In the genomic region with DNA sequence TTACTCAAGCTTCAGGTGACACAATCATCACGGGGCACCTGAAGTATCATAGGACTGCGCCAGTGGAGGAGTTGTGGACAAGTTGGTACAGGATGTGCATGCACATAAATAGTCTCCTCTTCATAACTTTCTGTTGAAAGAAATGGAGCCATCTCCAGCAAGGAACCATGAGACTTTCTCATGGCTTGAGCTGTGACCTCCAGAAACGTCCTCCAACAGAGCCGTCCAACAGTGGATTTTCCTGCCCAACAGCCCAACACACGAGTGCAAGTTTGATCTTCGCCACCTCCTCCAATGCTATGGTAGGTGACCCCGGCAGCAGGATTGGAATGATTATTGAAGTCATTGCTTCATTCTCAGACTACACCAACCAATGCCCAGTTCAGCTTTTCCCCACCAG, we compare ENCODE assay signal across 29 cellular contexts.
"Had no signal": no experiment of that assay in that cellular context is flagged by ENCODE, and none has a peak within 500 bp of the region (broad histone marks: within the 10 kb centered on the region; RNA-seq: fewer than 3 reads in every experiment).

No MANE protein-coding gene starts in this region.

- H3K4me3 ChIP-seq: stomach, suprapubic skin, testis, thoracic aorta, thyroid gland, tibial artery, tibial nerve, transverse colon, upper lobe of left lung, upper lobe of right lung, uterus, vagina had no signal

- H3K4me1 ChIP-seq: stomach, suprapubic skin, testis, thyroid gland, tibial artery, tibial nerve, transverse colon, upper lobe of left lung, upper lobe of right lung, uterus, vagina had no signal

- ATAC-seq: stimulated activated effector memory CD8-positive, alpha-beta T cell treated with anti-CD3 and anti-CD28 coated beads, Interleukin-12 subunit alpha, Interleukin-12 subunit beta, amount 100 ng/mL, for 72 hours; stimulated activated memory B cell treated with anti-CD40 and anti-IgM and Interleukin-4, amounts not matched to agents 10 μg/mL and 1 μg/mL and 100 μg/mL, for 72 hours; stimulated activated naive B cell treated with anti-CD40 and anti-IgM and Interleukin-4, amounts not matched to agents 10 μg/mL and 1 μg/mL and 100 μg/mL, for 72 hours; stimulated activated naive CD8-positive, alpha-beta T cell treated with anti-CD3 and anti-CD28 coated beads, Interleukin-15, amount 100 ng/mL, for 72 hours; stimulated activated naive CD8-positive, alpha-beta T cell treated with anti-CD3 and anti-CD28 coated beads, Interleukin-15, Interleukin-2, amounts not matched to agents 100 U/mL and 50 U/mL, for 24 hours; upper lobe of right lung had no signal

- FAIRE-seq: urothelium cell line had no signal

- H3K9me3 ChIP-seq: stomach, suprapubic skin, testis, thoracic aorta, thyroid gland, tibial artery, tibial nerve, transverse colon, upper lobe of left lung, upper lobe of right lung, uterus, vagina had no signal

- H3K27ac Mint-ChIP-seq: stimulated activated effector memory CD8-positive, alpha-beta T cell treated with anti-CD3 and anti-CD28 coated beads, Interleukin-12 subunit alpha, Interleukin-12 subunit beta, amount 100 ng/mL, for 72 hours; stimulated activated memory B cell treated with anti-CD40 and anti-IgM and Interleukin-4, amounts not matched to agents 10 μg/mL and 1 μg/mL and 100 μg/mL, for 72 hours; stimulated activated naive B cell treated with anti-CD40 and anti-IgM and Interleukin-4, amounts not matched to agents 10 μg/mL and 1 μg/mL and 100 μg/mL, for 72 hours; stimulated activated naive CD8-positive, alpha-beta T cell treated with anti-CD3 and anti-CD28 coated beads, Interleukin-15, amount 100 ng/mL, for 72 hours; stimulated activated naive CD8-positive, alpha-beta T cell treated with anti-CD3 and anti-CD28 coated beads, Interleukin-15, Interleukin-2, amounts not matched to agents 100 ng/mL and 50 ng/mL, for 24 hours; type B pancreatic cell had no signal

- H3K36me3 ChIP-seq: stomach, suprapubic skin, thoracic aorta, thyroid gland, tibial artery, tibial nerve, transverse colon, upper lobe of left lung, upper lobe of right lung, uterus, vagina had no signal

- H3K9me3 Mint-ChIP-seq: stimulated activated effector memory CD8-positive, alpha-beta T cell treated with anti-CD3 and anti-CD28 coated beads, Interleukin-12 subunit alpha, Interleukin-12 subunit beta, amount 100 ng/mL, for 72 hours; stimulated activated naive B cell treated with anti-CD40 and anti-IgM and Interleukin-4, amounts not matched to agents 10 μg/mL and 1 μg/mL and 100 μg/mL, for 72 hours; stimulated activated naive CD8-positive, alpha-beta T cell treated with anti-CD3 and anti-CD28 coated beads, Interleukin-15, amount 100 ng/mL, for 72 hours; stimulated activated naive CD8-positive, alpha-beta T cell treated with anti-CD3 and anti-CD28 coated beads, Interleukin-15, Interleukin-2, amounts not matched to agents 100 ng/mL and 50 ng/mL, for 24 hours; type B pancreatic cell had no signal

- H3K36me3 Mint-ChIP-seq: stimulated activated effector memory CD8-positive, alpha-beta T cell treated with anti-CD3 and anti-CD28 coated beads, Interleukin-12 subunit alpha, Interleukin-12 subunit beta, amount 100 ng/mL, for 72 hours; stimulated activated memory B cell treated with anti-CD40 and anti-IgM and Interleukin-4, amounts not matched to agents 10 μg/mL and 1 μg/mL and 100 μg/mL, for 72 hours; stimulated activated naive B cell treated with anti-CD40 and anti-IgM and Interleukin-4, amounts not matched to agents 10 μg/mL and 1 μg/mL and 100 μg/mL, for 72 hours; type B pancreatic cell had no signal

- H3K4me3 Mint-ChIP-seq: stimulated activated effector memory CD8-positive, alpha-beta T cell treated with anti-CD3 and anti-CD28 coated beads, Interleukin-12 subunit alpha, Interleukin-12 subunit beta, amount 100 ng/mL, for 72 hours; stimulated activated memory B cell treated with anti-CD40 and anti-IgM and Interleukin-4, amounts not matched to agents 10 μg/mL and 1 μg/mL and 100 μg/mL, for 72 hours; stimulated activated naive B cell treated with anti-CD40 and anti-IgM and Interleukin-4, amounts not matched to agents 10 μg/mL and 1 μg/mL and 100 μg/mL, for 72 hours; stimulated activated naive CD8-positive, alpha-beta T cell treated with anti-CD3 and anti-CD28 coated beads, Interleukin-15, amount 100 ng/mL, for 72 hours; stimulated activated naive CD8-positive, alpha-beta T cell treated with anti-CD3 and anti-CD28 coated beads, Interleukin-15, Interleukin-2, amounts not matched to agents 100 ng/mL and 50 ng/mL, for 24 hours; type B pancreatic cell had no signal

- H3K27me3 ChIP-seq: testis, thyroid gland, tibial nerve, transverse colon, upper lobe of left lung, uterus, vagina had no signal

- H3K27ac ChIP-seq: stomach, suprapubic skin, testis, thoracic aorta, thyroid gland, tibial artery, tibial nerve, transverse colon, upper lobe of left lung, upper lobe of right lung, uterus, vagina had no signal

- DNase-seq: stimulated activated CD4-positive, alpha-beta T cell treated with anti-CD3 and anti-CD28 coated beads, Interleukin-2, amount 100 ng/mL, for 48 hours; stimulated activated CD4-positive, alpha-beta T cell treated with anti-CD3 and anti-CD28 coated beads, Interleukin-4, amount 100 ng/mL, for 1 hour; stimulated activated CD4-positive, alpha-beta T cell treated with anti-CD3 and anti-CD28 coated beads, Interleukin-4, amount 100 ng/mL, for 24 hours; stimulated activated CD4-positive, alpha-beta T cell treated with anti-CD3 and anti-CD28 coated beads, Interleukin-4, amount 100 ng/mL, for 4 hours; stimulated activated CD8-positive, alpha-beta memory T cell treated with anti-CD3 and anti-CD28 coated beads, Interleukin-4, amount 100 ng/mL, for 48 hours; stimulated activated naive B cell treated with anti-CD40 and anti-IgM and Interleukin-4, amounts not matched to agents 10 μg/mL and 1 μg/mL and 100 μg/mL, for 72 hours; stimulated activated naive CD4-positive, alpha-beta T cell; stimulated activated naive CD4-positive, alpha-beta T cell treated with Interleukin-2 at 50 U/mL for 16 hours; stimulated activated naive CD8-positive, alpha-beta T cell treated with anti-CD3 and anti-CD28 coated beads, Interleukin-15, amount 100 ng/mL, for 72 hours; stimulated activated naive CD8-positive, alpha-beta T cell treated with anti-CD3 and anti-CD28 coated beads, Interleukin-15, Interleukin-2, amounts not matched to agents 100 U/mL and 50 U/mL, for 24 hours; stomach; substantia nigra; testis; thyroid gland; tibial artery; transverse colon; trophoblast cell; upper lobe of left lung; upper lobe of right lung; uterus had no signal

- H3K4me1 Mint-ChIP-seq: stimulated activated effector memory CD8-positive, alpha-beta T cell treated with anti-CD3 and anti-CD28 coated beads, Interleukin-12 subunit alpha, Interleukin-12 subunit beta, amount 100 ng/mL, for 72 hours; stimulated activated memory B cell treated with anti-CD40 and anti-IgM and Interleukin-4, amounts not matched to agents 10 μg/mL and 1 μg/mL and 100 μg/mL, for 72 hours; stimulated activated naive CD8-positive, alpha-beta T cell treated with anti-CD3 and anti-CD28 coated beads, Interleukin-15, amount 100 ng/mL, for 72 hours had no signal

- H3K27me3 Mint-ChIP-seq: stimulated activated memory B cell treated with anti-CD40 and anti-IgM and Interleukin-4, amounts not matched to agents 10 μg/mL and 1 μg/mL and 100 μg/mL, for 72 hours had no signal
